Comparison of ENCODE assay signal across 1 cellular context in the genomic region with DNA sequence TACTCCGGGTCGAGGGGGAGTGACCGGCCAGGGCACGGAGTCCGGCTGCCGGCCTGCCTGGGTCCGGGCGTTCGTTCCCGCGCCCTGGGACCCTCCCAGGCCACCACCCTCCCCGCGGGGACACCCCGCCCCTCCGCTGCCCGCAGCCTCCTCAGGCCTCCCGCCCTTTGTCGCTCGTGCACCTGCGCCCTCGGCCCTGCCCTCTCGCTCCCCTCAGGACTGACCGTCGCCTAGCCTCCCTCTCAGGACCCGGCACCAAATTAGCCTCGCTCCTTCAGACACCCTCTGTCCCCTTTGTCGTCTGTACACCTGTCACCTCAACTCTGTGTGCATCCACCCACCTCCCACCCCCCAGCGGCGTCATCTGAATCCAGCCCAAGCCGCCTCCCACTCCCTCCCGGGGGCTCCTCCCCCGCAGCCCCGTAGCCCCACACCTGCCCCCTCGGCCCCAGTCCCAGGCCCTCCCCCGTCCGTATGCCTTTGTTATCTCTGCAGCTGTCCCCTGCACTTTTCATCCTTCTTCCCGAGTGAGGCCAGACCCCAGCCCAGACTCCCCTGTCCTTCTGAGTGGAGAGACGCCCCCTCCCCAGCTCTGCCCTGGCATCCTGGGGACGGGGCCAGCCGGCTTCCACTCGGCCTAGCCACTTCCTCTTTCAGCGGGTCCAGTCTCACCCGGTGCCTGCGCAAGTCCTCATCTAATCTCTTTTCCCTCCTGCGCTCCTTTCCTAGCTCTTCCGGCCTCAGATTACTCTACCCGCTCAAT.
TF ChIP-seq lines count a peak whose summit lies in the region.

No MANE protein-coding gene starts in this region.

TF ChIP-seq in endothelial cell of umbilical vein, 7 proteins besides CTCF, POLR2A, EP300 and RAD21:
- TF ChIP-seq JUN (IDR thresholded peaks at IDR 0.05; ENCODE audit: borderline replicate concordance, insufficient read depth, insufficient read length, low read depth) (no peak), POLR2AphosphoS5 (IDR thresholded peaks at IDR 0.05; ENCODE audit: insufficient read depth, low read depth, low read length) (no peak), GATA2 (IDR thresholded peaks at IDR 0.05; ENCODE audit: insufficient read depth, insufficient read length, low read depth, low read length) (no peak)
